In genomic region chrX:119398974-119399771, GRCh38 we compare ENCODE assay signal across 8 cellular contexts. TPM values are rescaled to one million over a fixed set of nuclear protein-coding genes. Genes with fewer than 3 reads are reported as not detected.
DNase-seq lines count a peak whose midpoint lies in the region; ATAC-seq lines count a peak whose summit lies in the region.

TSS of gene SLC25A43 (plus strand) at chrX:119399336. CDS start at chrX:119399404, 68 bp downstream.

- H3K56ac ChIP-seq in mesendoderm (ENCODE audit: low read length) = peak within 1 kb of the TSS; percentile 89

- H3K4me2 ChIP-seq in mesendoderm (ENCODE audit: low read length) = peak within 1 kb of the TSS; percentile 44

- peaks cover 13 to 15% of the 10 kb centered on the region in 2 donors for H3K4me1 Mint-ChIP-seq in effector memory CD8-positive, alpha-beta T cell (ENCODE audit: low read depth in 2 of 2)
- peaks cover 29% of the 10 kb centered on the region for H3K4me1 Mint-ChIP-seq in stimulated activated naive CD8-positive, alpha-beta T cell treated with anti-CD3 and anti-CD28 coated beads, Interleukin-15, Interleukin-2, amounts not matched to agents 100 ng/mL and 50 ng/mL, for 24 hours (ENCODE audit: low read depth)

- no peaks in the 10 kb centered on the region for H3K79me2 ChIP-seq in mesendoderm (ENCODE audit: control insufficient read depth, insufficient read depth, low read length)

- no peak within 1 kb of the TSS for H2BK5ac ChIP-seq in mesendoderm (ENCODE audit: low read length)

- H3K27ac ChIP-seq in mesendoderm (ENCODE audit: low read depth, low read length) = no peak within 1 kb of the TSS

- H3K18ac ChIP-seq in mesendoderm (ENCODE audit: low read length) = peak within 1 kb of the TSS; percentile 72

- no peak within 1 kb of the TSS for H2BK15ac ChIP-seq in mesendoderm (replicated peaks; ENCODE audit: low read depth)

- H3K9me3 Mint-ChIP-seq in effector memory CD8-positive, alpha-beta T cell = no peaks in the 10 kb centered on the region
- H3K9me3 Mint-ChIP-seq in stimulated activated naive CD8-positive, alpha-beta T cell treated with anti-CD3 and anti-CD28 coated beads, Interleukin-15, Interleukin-2, amounts not matched to agents 100 ng/mL and 50 ng/mL, for 24 hours = no peaks in the 10 kb centered on the region

- no peaks in the 10 kb centered on the region for H3K36me3 Mint-ChIP-seq in effector memory CD8-positive, alpha-beta T cell (ENCODE audit: insufficient read depth)
- no peaks in the 10 kb centered on the region for H3K36me3 Mint-ChIP-seq in stimulated activated naive CD8-positive, alpha-beta T cell treated with anti-CD3 and anti-CD28 coated beads, Interleukin-15, Interleukin-2, amounts not matched to agents 100 ng/mL and 50 ng/mL, for 24 hours (ENCODE audit: low read depth)

- peak within 1 kb of the TSS; percentile 92 to 95 for H3K27ac Mint-ChIP-seq in effector memory CD8-positive, alpha-beta T cell
- H3K27ac Mint-ChIP-seq in stimulated activated naive CD8-positive, alpha-beta T cell treated with anti-CD3 and anti-CD28 coated beads, Interleukin-15, Interleukin-2, amounts not matched to agents 100 ng/mL and 50 ng/mL, for 24 hours = peak within 1 kb of the TSS; percentile 85

- H4K5ac ChIP-seq in mesendoderm (ENCODE audit: low read length) = no peak within 1 kb of the TSS

- H3K79me1 ChIP-seq in mesendoderm (ENCODE audit: low read length) = no peaks in the 10 kb centered on the region

- H3K23ac ChIP-seq in mesendoderm (ENCODE audit: low read length) = no peak within 1 kb of the TSS

- H2BK120ac ChIP-seq in mesendoderm (ENCODE audit: low read depth, low read length) = peak within 1 kb of the TSS; percentile 18

- no peaks in the 10 kb centered on the region for H3K36me3 ChIP-seq in ES-I3 (ENCODE audit: insufficient read depth, low read length)
- H3K36me3 ChIP-seq in mesendoderm (ENCODE audit: control insufficient read depth, insufficient read depth, low read length) = no peaks in the 10 kb centered on the region

- ATAC-seq in GM21528 (IDR thresholded peaks at IDR 0.05; ENCODE audit: low FRiP score, unreplicated experiment) = peak; percentile 90
- ATAC-seq in effector memory CD8-positive, alpha-beta T cell (replicated peaks) = peak; percentile 82

- peak within 1 kb of the TSS; percentile 87 to 88 for H3K4me3 Mint-ChIP-seq in effector memory CD8-positive, alpha-beta T cell
- H3K4me3 Mint-ChIP-seq in stimulated activated naive CD8-positive, alpha-beta T cell treated with anti-CD3 and anti-CD28 coated beads, Interleukin-15, Interleukin-2, amounts not matched to agents 100 ng/mL and 50 ng/mL, for 24 hours = peak within 1 kb of the TSS; percentile 80

- H3K4ac ChIP-seq in mesendoderm (ENCODE audit: low read depth, low read length) = peak within 1 kb of the TSS; percentile 18

- H3K4me3 ChIP-seq in mesendoderm (ENCODE audit: low read length) = peak within 1 kb of the TSS; percentile 24

- H3K9me3 ChIP-seq in ES-I3 (ENCODE audit: control insufficient read depth, insufficient read depth, low read length) = no peaks in the 10 kb centered on the region

- no peaks in the 10 kb centered on the region for H3K27me3 Mint-ChIP-seq in effector memory CD8-positive, alpha-beta T cell
- no peaks in the 10 kb centered on the region for H3K27me3 Mint-ChIP-seq in stimulated activated naive CD8-positive, alpha-beta T cell treated with anti-CD3 and anti-CD28 coated beads, Interleukin-15, Interleukin-2, amounts not matched to agents 100 ng/mL and 50 ng/mL, for 24 hours

- H2AK5ac ChIP-seq in mesendoderm (ENCODE audit: low read length) = no peak within 1 kb of the TSS

- WGBS in mesendoderm (ENCODE audit: extremely low coverage, insufficient coverage, low lambda C conversion rate) = no CpG with 5 or more reads among the region's 77 CpGs

- H3K4me1 ChIP-seq in ES-I3 (ENCODE audit: insufficient read depth, low read length) (no peaks in the 10 kb centered on the region; the same call in 1 of the 2 replicates), mesendoderm (ENCODE audit: control insufficient read depth, low read depth, low read length) (no peaks in the 10 kb centered on the region)

- peak; percentile 71 for DNase-seq in HuH-7 (ENCODE audit: low spot score)
- DNase-seq in activated CD4-positive, alpha-beta T cell treated with anti-CD3 and anti-CD28 coated beads, Interleukin-2, amount 50 U/mL, for 1 hour = peak; percentile 8
- peak; percentile 2 to 9 (median 7) for DNase-seq in effector memory CD8-positive, alpha-beta T cell
- DNase-seq in mesendoderm = peak; percentile 37
- DNase-seq in NCI-H226 = no peak

- no peak within 1 kb of the TSS for H4K8ac ChIP-seq in mesendoderm (ENCODE audit: low read depth, low read length)

- H3K9ac ChIP-seq in ES-I3 (ENCODE audit: low read depth, low read length) = peak within 1 kb of the TSS; percentile 46
- H3K9ac ChIP-seq in mesendoderm (ENCODE audit: low read length) = peak within 1 kb of the TSS; percentile 82

- no peaks in the 10 kb centered on the region for H3K27me3 ChIP-seq in mesendoderm (ENCODE audit: insufficient read depth, low read length, poor library complexity)

RNA-seq across cellular contexts. Expression of gene SLC25A43, which starts in this region (rescaled TPM):
- 4.5 TPM for polyA plus RNA-seq in mesendoderm (2013, experiment 1 of 2)
- 4.8 TPM for polyA plus RNA-seq in mesendoderm (2013, experiment 2 of 2)
